Comparison of ENCODE assay signal across 9 cellular contexts in the genomic region with DNA sequence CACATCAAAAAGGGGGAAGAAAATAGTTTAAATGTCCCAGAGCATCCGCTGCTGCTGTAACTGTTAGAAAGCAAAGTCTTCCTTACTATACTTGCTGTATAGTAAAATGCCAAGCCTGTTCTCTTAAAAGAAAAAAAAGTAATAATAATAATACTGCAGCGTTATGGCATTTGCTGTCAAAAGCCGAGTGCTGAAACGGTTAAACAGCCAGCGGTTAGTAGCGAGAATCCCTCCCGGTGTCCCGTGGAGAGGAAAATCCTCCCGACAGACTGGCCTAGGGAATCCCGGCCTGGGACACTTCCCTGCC. TPM values are rescaled to one million over a fixed set of nuclear protein-coding genes. Genes with fewer than 3 reads are reported as not detected.
DNase-seq lines count a peak whose midpoint lies in the region; ATAC-seq and TF ChIP-seq lines count a peak whose summit lies in the region.
"Had no signal": no experiment of that assay in that cellular context is flagged by ENCODE, and none has a peak within 500 bp of the region (broad histone marks: within the 10 kb centered on the region; RNA-seq: fewer than 3 reads in every experiment).

No MANE protein-coding gene starts in this region.

- H3K27me3 ChIP-seq in CD8-positive, alpha-beta T cell (ENCODE audit: insufficient read depth, low read length) = peaks cover 47% of the 10 kb centered on the region

- H3K4me3 Mint-ChIP-seq in CD8-positive, alpha-beta T cell = peak overlapping the region; percentile 75
- peak overlapping the region; percentile 82 for H3K4me3 Mint-ChIP-seq in osteocyte (ENCODE audit: unreplicated experiment)

- no peak for ATAC-seq in CD8-positive, alpha-beta T cell
- ATAC-seq in HG03175 (IDR thresholded peaks at IDR 0.05; ENCODE audit: unreplicated experiment) = no peak

- no peaks in the 10 kb centered on the region for H3K36me3 ChIP-seq in CD8-positive, alpha-beta T cell (ENCODE audit: insufficient read depth, low read length)

- CTCF ChIA-PET in CD8-positive, alpha-beta T cell (lab: Charles Lee) = no interaction called here
- CTCF ChIA-PET in RWPE1 (lab: Yijun Ruan, JAX) = interaction anchor here (0.6 to 1.4 kb wide), 4 partner anchors 131 to 581 kb away, joined by 3 to 4 read pairs (median 3); no protein-coding TSS in a partner anchor

- peaks cover 29% of the 10 kb centered on the region for H3K4me1 Mint-ChIP-seq in CD8-positive, alpha-beta T cell (ENCODE audit: low read depth)
- peaks cover 39% of the 10 kb centered on the region for H3K4me1 Mint-ChIP-seq in osteocyte (ENCODE audit: unreplicated experiment)

- peaks cover 25% of the 10 kb centered on the region for H3K4me1 ChIP-seq in CD8-positive, alpha-beta T cell (ENCODE audit: insufficient read depth, low read length)

- peak; percentile 16 for TF ChIP-seq CTCF in CD8-positive, alpha-beta T cell (IDR thresholded peaks at IDR 0.05)
- no peak for TF ChIP-seq CTCF in RWPE1 (conservative IDR thresholded peaks at IDR 0.05; ENCODE audit: low read depth)
- TF ChIP-seq CTCF in epithelial cell of proximal tubule (conservative IDR thresholded peaks at IDR 0.05; ENCODE audit: low read depth, low read length) = no peak
- no peak for TF ChIP-seq CTCF in osteocyte (IDR thresholded peaks at IDR 0.05)

- no peaks in the 10 kb centered on the region for H3K36me3 Mint-ChIP-seq in CD8-positive, alpha-beta T cell
- no peaks in the 10 kb centered on the region for H3K36me3 Mint-ChIP-seq in osteocyte (ENCODE audit: unreplicated experiment)

- H3K27ac ChIP-seq in CD8-positive, alpha-beta T cell (ENCODE audit: low read depth, low read length) = no peak overlapping the region
- peak overlapping the region; percentile 69 for H3K27ac ChIP-seq in RWPE1

- H3K4me3 ChIP-seq in CD8-positive, alpha-beta T cell (ENCODE audit: low read depth, low read length) = peak overlapping the region; percentile 47
- H3K4me3 ChIP-seq in epithelial cell of proximal tubule (ENCODE audit: low read depth, low read length) = peak overlapping the region; percentile 48

- H3K27me3 Mint-ChIP-seq in CD8-positive, alpha-beta T cell (ENCODE audit: low read depth) = peaks cover 63% of the 10 kb centered on the region
- H3K27me3 Mint-ChIP-seq in osteocyte (ENCODE audit: unreplicated experiment) = peaks cover 8% of the 10 kb centered on the region

- H3K9me3 Mint-ChIP-seq in CD8-positive, alpha-beta T cell = no peaks in the 10 kb centered on the region
- H3K9me3 Mint-ChIP-seq in osteocyte (ENCODE audit: unreplicated experiment) = no peaks in the 10 kb centered on the region

- H3K9me3 ChIP-seq in CD8-positive, alpha-beta T cell (ENCODE audit: low read length) = no peaks in the 10 kb centered on the region

- POLR2A ChIA-PET in CD8-positive, alpha-beta T cell (lab: Charles Lee) = interaction anchor here (1.3 kb wide), 1 partner anchor 19 kb away, joined by 3 read pairs; no protein-coding TSS in a partner anchor
- POLR2A ChIA-PET in RWPE1 (lab: Yijun Ruan, JAX; ENCODE audit: low non-redundant PET) = no interaction called here

- no peak for DNase-seq in CD8-positive, alpha-beta T cell
- DNase-seq in RWPE1 (ENCODE audit: low spot score) (no peak), epithelial cell of proximal tubule (ENCODE audit: low read depth) (no peak), osteocyte (ENCODE audit: extremely low spot score, unreplicated experiment) (no peak), AG20443 (ENCODE audit: low spot score) (no peak), NCI-H345 (lab: John Stamatoyannopoulos, UW) (no peak), inferior parietal cortex (ENCODE audit: extremely low spot score) (no peak)
- DNase-seq: NCI-H2171 had no signal

- no peak overlapping the region for H3K27ac Mint-ChIP-seq in CD8-positive, alpha-beta T cell
- H3K27ac Mint-ChIP-seq in osteocyte (ENCODE audit: unreplicated experiment) = peak overlapping the region; percentile 94

- intact Hi-C loops in CD8-positive, alpha-beta T cell (cut with DNase I, micrococcal nuclease) = no loop called here

RNA-seq across cellular contexts. Expression of a gene that starts 19.5 kb away (rescaled TPM):
- total RNA-seq in CD8-positive, alpha-beta T cell = 10 to 100 TPM; 32.6 to 34.9 TPM
- 1.4 and 1.9 TPM in 2 replicates for total RNA-seq in epithelial cell of proximal tubule
- total RNA-seq in osteocyte = 0.34 and 0.89 TPM in 2 replicates

Comparison
In these comparisons a context has a peak if more than half of its experiments do, and no peak if none do; other contexts are left out.
1. RNA of a gene that starts 19.5 kb away (total RNA-seq): 32.6 to 34.9 TPM in CD8-positive, alpha-beta T cell; 1.4 to 1.9 TPM in epithelial cell of proximal tubule and 0.34 to 0.89 TPM in osteocyte; every median in the first group is over 10 times any median in the second.